Comparison of ENCODE assay signal across 1 cellular context in genomic region chr1:224707849-224708725, GRCh38.
A peak's percentile ranks its signal among the peaks of the same experiment; 100 is the strongest.
TF ChIP-seq lines count a peak whose summit lies in the region.

No MANE protein-coding gene starts in this region.

TF ChIP-seq in HEK293, 187 proteins besides CTCF, POLR2A, EP300 and RAD21 (continued from another document):
- TF ChIP-seq PRDM2 (tag by site-specific recombination; IDR thresholded peaks at IDR 0.05; ENCODE audit: borderline replicate concordance), result 0 out of 2 replicates have a peak, but pooled peaks have one; percentile 26
- TF ChIP-seq ZNF280C (tag by site-specific recombination; IDR thresholded peaks at IDR 0.05), result no peak
- peak; percentile 48; the same call in 1 of the 2 replicates for TF ChIP-seq ZNF518A (tag by site-specific recombination; conservative IDR thresholded peaks at IDR 0.05; ENCODE audit: low read depth)
- TF ChIP-seq ZFP69B (tag by site-specific recombination; IDR thresholded peaks at IDR 0.05), result peak; percentile 29; the same call in 1 of the 2 replicates
- peak; percentile 60 for TF ChIP-seq ZNF335 (tag by site-specific recombination; conservative IDR thresholded peaks at IDR 0.05)
- peak; percentile 75 for TF ChIP-seq ZNF600 (tag by site-specific recombination; IDR thresholded peaks at IDR 0.05)
- no peak for TF ChIP-seq ZNF302 (tag by site-specific recombination; IDR thresholded peaks at IDR 0.05; ENCODE audit: low read depth)
- no peak; the same call in 1 of the 2 replicates for TF ChIP-seq ZNF23 (tag by site-specific recombination; IDR thresholded peaks at IDR 0.05; ENCODE audit: borderline replicate concordance)
- TF ChIP-seq ZBTB20 (tag by site-specific recombination; IDR thresholded peaks at IDR 0.05), result peak; percentile 44
- TF ChIP-seq ZBTB7A (tag by site-specific recombination; IDR thresholded peaks at IDR 0.05; ENCODE audit: low read depth), result no peak
- no peak for TF ChIP-seq ZNF362 (tag by site-specific recombination; IDR thresholded peaks at IDR 0.05)
- TF ChIP-seq ZNF114 (tag by site-specific recombination; IDR thresholded peaks at IDR 0.05), result peak; percentile 29; the same call in 1 of the 2 replicates
- no peak for TF ChIP-seq ZNF610 (tag by site-specific recombination; IDR thresholded peaks at IDR 0.05; ENCODE audit: borderline replicate concordance)
- TF ChIP-seq ZNF423 (tag by site-specific recombination; IDR thresholded peaks at IDR 0.05), result no peak
- TF ChIP-seq ZNF155 (tag by site-specific recombination; IDR thresholded peaks at IDR 0.05), result 0 out of 2 replicates have a peak, but pooled peaks have one; percentile 48
- no peak; the same call in 1 of the 2 replicates for TF ChIP-seq RBAK (tag by site-specific recombination; IDR thresholded peaks at IDR 0.05)
- no peak for TF ChIP-seq ZNF174 (tag by site-specific recombination; IDR thresholded peaks at IDR 0.05)
- no peak; the same call in 1 of the 2 replicates for TF ChIP-seq ZNF112 (tag by site-specific recombination; IDR thresholded peaks at IDR 0.05)
- TF ChIP-seq ZNF791 (tag by site-specific recombination; IDR thresholded peaks at IDR 0.05), result peak; percentile 4; the same call in 1 of the 2 replicates
- TF ChIP-seq YY2 (tag by site-specific recombination; IDR thresholded peaks at IDR 0.05), result peak; percentile 50; the same call in 1 of the 2 replicates
- peak; percentile 81 for TF ChIP-seq EGR2 (tag by site-specific recombination; IDR thresholded peaks at IDR 0.05; ENCODE audit: low read depth)
- no peak for TF ChIP-seq ZNF776 (tag by site-specific recombination; IDR thresholded peaks at IDR 0.05; ENCODE audit: borderline replicate concordance)
- TF ChIP-seq PRDM10 (tag by site-specific recombination; IDR thresholded peaks at IDR 0.05), result 0 out of 2 replicates have a peak, but pooled peaks have one; percentile 18
- TF ChIP-seq ZNF585B (tag by site-specific recombination; IDR thresholded peaks at IDR 0.05), result no peak
- TF ChIP-seq ZNF416 (tag by site-specific recombination; IDR thresholded peaks at IDR 0.05), result 0 out of 2 replicates have a peak, but pooled peaks have one; percentile 34
- peak; percentile 94 for TF ChIP-seq ZFHX2 (tag by site-specific recombination; conservative IDR thresholded peaks at IDR 0.05)
- TF ChIP-seq ZNF146 (tag by site-specific recombination; IDR thresholded peaks at IDR 0.05), result no peak
TF ChIP-seq in HEK293: peak in this region for 18.
